In genomic region chr1:1273152-1273534, GRCh38 we compare ENCODE assay signal across 8 cellular contexts. TPM values are rescaled to one million over a fixed set of nuclear protein-coding genes. Genes with fewer than 3 reads are reported as not detected.
A peak's percentile ranks its signal among the peaks of the same experiment; 100 is the strongest.
DNase-seq lines count a peak whose midpoint lies in the region; ATAC-seq, FAIRE-seq and TF ChIP-seq lines count a peak whose summit lies in the region.

No MANE protein-coding gene starts in this region.

- no peak for DNase-seq in astrocyte (ENCODE audit: low read depth)
- peak in 2 of 3 donors; percentile 50 to 64 for DNase-seq in right lobe of liver
- no peak for DNase-seq in LoVo (ENCODE audit: low spot score)
- no peak for DNase-seq in RCC 7860 (ENCODE audit: low spot score)

- H3K4me3 ChIP-seq in astrocyte (ENCODE audit: insufficient read depth, low read depth, low read length) (peak overlapping the region; percentile 88), right lobe of liver (peak overlapping the region; percentile 82 to 97 (median 91)), urinary bladder (ENCODE audit: low read depth, low read length) (peak overlapping the region; percentile 99)

- H3K36me3 Mint-ChIP-seq in astrocyte (ENCODE audit: low read depth, unreplicated experiment): peaks cover 7% of the 10 kb centered on the region

- H4K20me1 ChIP-seq in astrocyte (ENCODE audit: insufficient read depth, low read length): peaks cover 44% of the 10 kb centered on the region

- TF ChIP-seq CTCF in astrocyte (IDR thresholded peaks at IDR 0.05; ENCODE audit: insufficient read depth, low read depth, low read length): no peak
- no peak for TF ChIP-seq CTCF in right lobe of liver (IDR thresholded peaks at IDR 0.05)

- whole genome bisulfite sequencing in right lobe of liver (ENCODE audit: insufficient coverage, low coverage, low lambda C conversion rate, missing lambda C conversion rate): 0% methylated on average over 5 of the region's 39 CpGs
- under 1% methylated on average over 39 of the region's 39 CpGs for WGBS in urinary bladder

- peak overlapping the region; percentile 99 for H3K4me2 ChIP-seq in astrocyte (ENCODE audit: low read length)

- H3K27me3 Mint-ChIP-seq in astrocyte (ENCODE audit: low read depth, unreplicated experiment): no peaks in the 10 kb centered on the region

- peak overlapping the region; percentile 93 for H3K27ac Mint-ChIP-seq in astrocyte (ENCODE audit: unreplicated experiment)

- peak overlapping the region; percentile 99 for H3K9ac ChIP-seq in astrocyte (ENCODE audit: low read length)

- H3K9me3 ChIP-seq in astrocyte (ENCODE audit: insufficient read depth, low read depth, low read length) (no peaks in the 10 kb centered on the region), right lobe of liver (no peaks in the 10 kb centered on the region)

- no peaks in the 10 kb centered on the region for H3K27me3 ChIP-seq in astrocyte (ENCODE audit: insufficient read depth, low read length)
- no peaks in the 10 kb centered on the region for H3K27me3 ChIP-seq in right lobe of liver

- ATAC-seq in GM18519 (IDR thresholded peaks at IDR 0.05; ENCODE audit: low FRiP score, unreplicated experiment) (peak; percentile 10), HG03135 (IDR thresholded peaks at IDR 0.05; ENCODE audit: unreplicated experiment) (peak; percentile 13), right lobe of liver (no peak), HG03442 (IDR thresholded peaks at IDR 0.05; ENCODE audit: unreplicated experiment) (no peak)

- peaks cover 55% of the 10 kb centered on the region for H3K79me2 ChIP-seq in astrocyte (ENCODE audit: insufficient read depth, low read length)

- peak overlapping the region; percentile 93 for H3K4me3 Mint-ChIP-seq in astrocyte (ENCODE audit: unreplicated experiment)

- H3K27ac ChIP-seq in astrocyte (ENCODE audit: low read depth, low read length) (peak overlapping the region; percentile 90), right lobe of liver (peak overlapping the region; percentile 47 to 74 (median 60)), urinary bladder (ENCODE audit: low read depth) (peak overlapping the region; percentile 57)

- no peak for FAIRE-seq in astrocyte (lab: Jason Lieb, UNC)
- no peak for FAIRE-seq in RCC 7860 (lab: Jason Lieb, UNC)

- H3K9me3 Mint-ChIP-seq in astrocyte (ENCODE audit: unreplicated experiment): no peaks in the 10 kb centered on the region

- peaks cover 35% of the 10 kb centered on the region for H3K4me1 Mint-ChIP-seq in astrocyte (ENCODE audit: low read depth, unreplicated experiment)

- intact Hi-C loops in right lobe of liver (cut with DNase I): no loop called here

- TF ChIP-seq POLR2A in right lobe of liver (IDR thresholded peaks at IDR 0.05): no peak

- peak overlapping the region; percentile 44 for H2AFZ ChIP-seq in astrocyte (ENCODE audit: low read depth, low read length)

- H3K4me1 ChIP-seq in astrocyte (ENCODE audit: insufficient read depth, low read length) (peaks cover 40% of the 10 kb centered on the region), right lobe of liver (peaks cover 0 to 22% (median 10%) of the 10 kb centered on the region in 4 donors), urinary bladder (ENCODE audit: insufficient read depth) (peaks cover 4% of the 10 kb centered on the region)

- H3K36me3 ChIP-seq in astrocyte (ENCODE audit: insufficient read depth, low read length) (no peaks in the 10 kb centered on the region), right lobe of liver (no peaks in the 10 kb centered on the region), urinary bladder (ENCODE audit: insufficient read depth) (no peaks in the 10 kb centered on the region)

RNA-seq across cellular contexts. Expression of gene UBE2J2, which starts 0.5 kb away (rescaled TPM):
- total RNA-seq in astrocyte (58.7 and 67.4 TPM in 2 replicates), right lobe of liver (10 to 100 TPM; 25.5 to 30.6 (median 26.9) TPM), urinary bladder (36.3 TPM)
- polyA plus RNA-seq in urinary bladder: 47.0 TPM

RNA-seq across cellular contexts. Expression of gene SCNN1D, which starts 7.1 kb away (rescaled TPM):
- total RNA-seq in astrocyte (4.4 and 5.0 TPM in 2 replicates), right lobe of liver (1 to 10 TPM; 1.7 to 6.2 (median 3.4) TPM), urinary bladder (2.0 TPM)
- polyA plus RNA-seq in urinary bladder: 2.5 TPM

RNA-seq across cellular contexts. Expression of gene C1QTNF12, which starts 26.6 kb away (rescaled TPM):
- total RNA-seq in astrocyte (3.9 and 4.7 TPM in 2 replicates), right lobe of liver (1 to 10 TPM in 4 of 6 experiments, under 1 TPM in 1, not detected in 1; 0.40 to 4.0 (median 1.1) TPM), urinary bladder (0.53 TPM)
- 0.99 TPM for polyA plus RNA-seq in urinary bladder

RNA-seq across cellular contexts. Expression of gene ACAP3, which starts 34.6 kb away (rescaled TPM):
- total RNA-seq in astrocyte (60.2 and 64.0 TPM in 2 replicates), right lobe of liver (10 to 100 TPM; 20.1 to 28.0 (median 22.0) TPM), urinary bladder (40.2 TPM)
- polyA plus RNA-seq in urinary bladder: 51.2 TPM

RNA-seq across cellular contexts. Expression of gene PUSL1, which starts 35.3 kb away (rescaled TPM):
- total RNA-seq in astrocyte: 28.0 and 29.4 TPM in 2 replicates
- 10 to 100 TPM in 2 of 6 experiments, 1 to 10 TPM in 4; 5.6 to 21.6 (median 8.4) TPM for total RNA-seq in right lobe of liver
- total RNA-seq in urinary bladder: 7.6 TPM
- 19.2 TPM for polyA plus RNA-seq in urinary bladder

Comparison
In these comparisons a context has a peak if more than half of its experiments do, and no peak if none do; other contexts are left out.
1. ATAC-seq: peak in GM18519 (single experiment) and HG03135 (single experiment); none in right lobe of liver (0 of 4) and HG03442 (single experiment).
2. DNase-seq: peak in right lobe of liver (2 of 3); none in astrocyte (single experiment), LoVo (single experiment) and RCC 7860 (single experiment).
3. Peak in every context shown above with its lines, with median percentiles within 50 percentile points of each other: H3K27ac ChIP-seq and H3K4me3 ChIP-seq.